2 cellular contexts compared by ENCODE assay signal in genomic region chr4:171626554-171626953, GRCh38.
TF ChIP-seq lines count a peak whose summit lies in the region.

No MANE protein-coding gene starts in this region.

TF ChIP-seq in GM23338, 12 proteins besides CTCF, POLR2A, EP300 and RAD21:
- no peak for TF ChIP-seq ETS1 (IDR thresholded peaks at IDR 0.05)

TF ChIP-seq in H1, 55 proteins besides CTCF, POLR2A, EP300 and RAD21 (continued from another document):
- TF ChIP-seq NANOG (IDR thresholded peaks at IDR 0.05; ENCODE audit: insufficient read depth, low read depth, low read length, poor library complexity, severe bottlenecking) (no peak), CTBP2 (IDR thresholded peaks at IDR 0.05; ENCODE audit: borderline replicate concordance, insufficient read depth, insufficient read length, low read length) (no peak), RFX5 (IDR thresholded peaks at IDR 0.05; ENCODE audit: borderline replicate concordance, low read depth, low read length) (no peak), TCF12 (IDR thresholded peaks at IDR 0.05; ENCODE audit: low read depth, low read length) (no peak), EZH2 (IDR thresholded peaks at IDR 0.05; ENCODE audit: low read depth, low read length, severe bottlenecking) (no peak), MAFK (IDR thresholded peaks at IDR 0.05; ENCODE audit: low read depth, low read length) (no peak), BCL11A (IDR thresholded peaks at IDR 0.05; ENCODE audit: low read depth in 2 of 2, low read length in 2 of 2) (no peak), GTF2F1 (IDR thresholded peaks at IDR 0.05; ENCODE audit: borderline replicate concordance, low read depth, low read length) (no peak), E2F6 (IDR thresholded peaks at IDR 0.05) (no peak)
TF ChIP-seq in H1: peak in this region for 0.
